ENCODE assay signal across 14 cellular contexts in the genomic region with DNA sequence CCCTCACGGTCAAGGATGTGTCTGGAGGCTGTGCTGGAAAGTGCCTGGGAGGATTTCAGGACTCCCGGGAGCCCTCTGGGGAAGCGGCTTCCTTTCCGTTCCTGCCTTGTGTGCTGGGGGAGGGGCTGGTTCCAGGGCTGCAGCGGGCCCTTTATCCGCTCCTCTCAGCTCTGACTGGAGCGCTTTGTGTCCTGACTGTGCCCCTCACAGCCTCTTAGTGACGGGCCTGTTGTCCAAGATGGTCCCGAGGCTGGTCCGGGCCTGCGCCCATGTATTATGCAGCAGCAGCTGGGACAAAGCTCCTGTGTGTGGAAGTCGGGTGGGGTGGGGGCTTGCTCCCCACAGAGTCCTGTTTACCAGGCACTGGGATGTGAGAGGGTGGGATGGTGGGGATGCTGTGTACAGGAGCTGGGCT. TPM values are rescaled to one million over a fixed set of nuclear protein-coding genes. Genes with fewer than 3 reads are reported as not detected.
A peak's percentile ranks its signal among the peaks of the same experiment; 100 is the strongest.
DNase-seq lines count a peak whose midpoint lies in the region; ATAC-seq and TF ChIP-seq lines count a peak whose summit lies in the region.
"Had no signal": no experiment of that assay in that cellular context is flagged by ENCODE, and none has a peak within 500 bp of the region (broad histone marks: within the 10 kb centered on the region; RNA-seq: fewer than 3 reads in every experiment).

No MANE protein-coding gene starts in this region.

- peaks cover 0 to 4% (median 0%) of the 10 kb centered on the region in 3 experiments; a peak in 1 of 7 replicates for H3K36me3 Mint-ChIP-seq in H9 (ENCODE audit: insufficient read depth in 1 of 3, low read depth in 3 of 3)
- H3K36me3 Mint-ChIP-seq: CD4-positive, alpha-beta memory T cell; natural killer cell treated with Interleukin-12 subunit alpha and Interleukin-12 subunit beta and Interleukin-15 and Interleukin-18, amount 100 ng/mL, for 72 hours had no signal

- no peak overlapping the region for H2BK5ac ChIP-seq in H9 (ENCODE audit: insufficient read length, low read length)

- no peak overlapping the region for H4K5ac ChIP-seq in H9 (ENCODE audit: insufficient read length, low read depth, low read length)

- H3K23me2 ChIP-seq in H9 (ENCODE audit: insufficient read length, low read depth, low read length, poor library complexity, severe bottlenecking), result no peaks in the 10 kb centered on the region

- no peak overlapping the region for H3K23ac ChIP-seq in H9 (ENCODE audit: insufficient read length, low read depth, low read length)

- H3K4me3 Mint-ChIP-seq in H9, result no peak overlapping the region; a peak in 3 of 5 replicates
- H3K4me3 Mint-ChIP-seq: CD4-positive, alpha-beta memory T cell; natural killer cell treated with Interleukin-12 subunit alpha and Interleukin-12 subunit beta and Interleukin-15 and Interleukin-18, amount 100 ng/mL, for 72 hours had no signal

- H3K4me3 ChIP-seq in retinal pigment epithelial cell (ENCODE audit: low read length), result peak overlapping the region; percentile 11
- H3K4me3 ChIP-seq: SJSA1 had no signal

- H2AK5ac ChIP-seq in H9 (ENCODE audit: insufficient read length, low read length), result no peak overlapping the region

- no peaks in the 10 kb centered on the region for H3K79me1 ChIP-seq in H9 (ENCODE audit: insufficient read depth, low read depth, low read length, poor library complexity, severe bottlenecking)

- no peak overlapping the region for H4K91ac ChIP-seq in H9 (ENCODE audit: insufficient read length, low read depth, low read length)

- no peaks in the 10 kb centered on the region for H3K27me3 ChIP-seq in H9 (ENCODE audit: insufficient read depth, low read length)

- H3K18ac ChIP-seq in H9 (ENCODE audit: insufficient read length, low read depth, low read length), result peak overlapping the region; percentile 61

- H3K9me3 ChIP-seq in H9 (ENCODE audit: control insufficient read depth, low read depth, low read length), result no peaks in the 10 kb centered on the region
- H3K9me3 ChIP-seq: SJSA1 had no signal

- ATAC-seq in HG03457 (IDR thresholded peaks at IDR 0.05; ENCODE audit: unreplicated experiment), result no peak

- TF ChIP-seq CTCF in H9 (conservative IDR thresholded peaks at IDR 0.05) (no peak), retinal pigment epithelial cell (conservative IDR thresholded peaks at IDR 0.05; ENCODE audit: low read depth, low read length) (no peak)

- H2BK120ac ChIP-seq in H9 (ENCODE audit: low read depth, low read length, poor library complexity, severe bottlenecking), result no peak overlapping the region

- H3T11ph ChIP-seq in H9 (ENCODE audit: low read length), result no peak overlapping the region

- no peaks in the 10 kb centered on the region for H3K79me2 ChIP-seq in H9 (ENCODE audit: insufficient read depth, low read length)

- H2AFZ ChIP-seq in H9 (ENCODE audit: low read length), result no peak overlapping the region

- no CpG with 5 or more reads among the region's 12 CpGs for WGBS in H9 (ENCODE audit: extremely low coverage, insufficient read length, low lambda C conversion rate)

- H3K9me3 Mint-ChIP-seq in H9, result no peaks in the 10 kb centered on the region
- H3K9me3 Mint-ChIP-seq: natural killer cell treated with Interleukin-12 subunit alpha and Interleukin-12 subunit beta and Interleukin-15 and Interleukin-18, amount 100 ng/mL, for 72 hours had no signal

- peaks cover 15% of the 10 kb centered on the region for H3K27me3 Mint-ChIP-seq in H9 (ENCODE audit: low read depth)

- no peak overlapping the region for H3K27ac ChIP-seq in H9 (ENCODE audit: insufficient read length, low read depth, low read length)
- H3K27ac ChIP-seq: SJSA1 had no signal

- no peak overlapping the region for H3K4me2 ChIP-seq in H9 (ENCODE audit: insufficient read depth, insufficient read length, low read length)

- peak overlapping the region; percentile 84; the same call in 1 of the 2 replicates for H3K14ac ChIP-seq in H9 (ENCODE audit: insufficient read depth, low read length)

- no peak overlapping the region for H2BK12ac ChIP-seq in H9 (ENCODE audit: insufficient read length, low read depth, low read length)

- H4K20me1 ChIP-seq in H9 (ENCODE audit: control insufficient read depth, insufficient read depth, insufficient read length), result no peaks in the 10 kb centered on the region

- no peak overlapping the region for H3K4ac ChIP-seq in H9 (ENCODE audit: low read depth, low read length)

- no peak overlapping the region for H3K56ac ChIP-seq in H9 (ENCODE audit: insufficient read length, low read depth, low read length)

- DNase-seq in H9 (peak; percentile 79), dermis blood vessel endothelial cell (peak; percentile 47), iPS-NIHi11 (ENCODE audit: low spot score) (peak; percentile 81), retinal pigment epithelial cell (ENCODE audit: low read depth) (no peak), NCI-H226 (no peak), activated T-cell treated with anti-CD3 and anti-CD28 coated beads for 4 hours (no peak), NCI-H524 treated with DMSO at 0.1 percent for 48 hours (lab: John Stamatoyannopoulos, UW) (no peak)
- DNase-seq: activated CD4-positive, alpha-beta T cell treated with anti-CD3 and anti-CD28 coated beads, Interleukin-2, amount 50 U/mL, for 4 hours; aorta; CD4-positive, alpha-beta memory T cell; NCI-H2171 had no signal

- H3K9ac ChIP-seq in H9 (ENCODE audit: extremely low read depth, insufficient read length, low read length), result no peak overlapping the region

- H3K4me1 ChIP-seq in H9 (ENCODE audit: insufficient read depth, low read length), result peaks cover 6% of the 10 kb centered on the region; the same call in 1 of the 2 replicates
- H3K4me1 ChIP-seq: SJSA1 had no signal

- peak overlapping the region in 2 of 3 experiments; percentile 71 to 74; a peak in 3 of 7 replicates for H3K27ac Mint-ChIP-seq in H9
- H3K27ac Mint-ChIP-seq: CD4-positive, alpha-beta memory T cell; natural killer cell treated with Interleukin-12 subunit alpha and Interleukin-12 subunit beta and Interleukin-15 and Interleukin-18, amount 100 ng/mL, for 72 hours had no signal

- H3K4me1 Mint-ChIP-seq in H9, result peaks cover 32 to 40% of the 10 kb centered on the region in 2 experiments
- H3K4me1 Mint-ChIP-seq: CD4-positive, alpha-beta memory T cell had no signal

- no peak overlapping the region for H2BK20ac ChIP-seq in H9 (ENCODE audit: low read depth, low read length, poor library complexity, severe bottlenecking)

- no peak overlapping the region for H2BK15ac ChIP-seq in H9 (ENCODE audit: low read depth, low read length)

- H4K8ac ChIP-seq in H9 (replicated peaks; ENCODE audit: insufficient read length, low read depth, low read length), result no peak overlapping the region

RNA-seq across cellular contexts. Expression of gene CORO2B, which starts 35.8 kb away (rescaled TPM):
- total RNA-seq in H9 (2021) (3.1 and 3.2 TPM in 2 replicates), dermis blood vessel endothelial cell (1.0 and 1.4 TPM in 2 replicates)
- total RNA-seq: CD4-positive, alpha-beta memory T cell; natural killer cell treated with Interleukin-12 subunit alpha and Interleukin-12 subunit beta and Interleukin-15 and Interleukin-18, amount 100 ng/mL, for 72 hours; SJSA1 had no signal

Comparison
In these comparisons a context has a peak if more than half of its experiments do, and no peak if none do; other contexts are left out.
1. DNase-seq: peak in H9 (single experiment), dermis blood vessel endothelial cell (single experiment) and iPS-NIHi11 (single experiment); none in retinal pigment epithelial cell (single experiment), NCI-H226 (single experiment), activated T-cell treated with anti-CD3 and anti-CD28 coated beads for 4 hours (single experiment) and NCI-H524 treated with DMSO at 0.1 percent for 48 hours (single experiment).